In genomic region chr2:170715062-170715931, GRCh38 we compare ENCODE assay signal across 1 cellular context.
A peak's percentile ranks its signal among the peaks of the same experiment; 100 is the strongest.
TF ChIP-seq lines count a peak whose summit lies in the region.

Gene SP5 (plus strand): TSS chr2:170715337. CDS start chr2:170715513, 176 bp downstream.

TF ChIP-seq in HepG2, 621 proteins besides CTCF, POLR2A, EP300 and RAD21 (continued from another document and continues in another):
- TF ChIP-seq, protein P1, sequence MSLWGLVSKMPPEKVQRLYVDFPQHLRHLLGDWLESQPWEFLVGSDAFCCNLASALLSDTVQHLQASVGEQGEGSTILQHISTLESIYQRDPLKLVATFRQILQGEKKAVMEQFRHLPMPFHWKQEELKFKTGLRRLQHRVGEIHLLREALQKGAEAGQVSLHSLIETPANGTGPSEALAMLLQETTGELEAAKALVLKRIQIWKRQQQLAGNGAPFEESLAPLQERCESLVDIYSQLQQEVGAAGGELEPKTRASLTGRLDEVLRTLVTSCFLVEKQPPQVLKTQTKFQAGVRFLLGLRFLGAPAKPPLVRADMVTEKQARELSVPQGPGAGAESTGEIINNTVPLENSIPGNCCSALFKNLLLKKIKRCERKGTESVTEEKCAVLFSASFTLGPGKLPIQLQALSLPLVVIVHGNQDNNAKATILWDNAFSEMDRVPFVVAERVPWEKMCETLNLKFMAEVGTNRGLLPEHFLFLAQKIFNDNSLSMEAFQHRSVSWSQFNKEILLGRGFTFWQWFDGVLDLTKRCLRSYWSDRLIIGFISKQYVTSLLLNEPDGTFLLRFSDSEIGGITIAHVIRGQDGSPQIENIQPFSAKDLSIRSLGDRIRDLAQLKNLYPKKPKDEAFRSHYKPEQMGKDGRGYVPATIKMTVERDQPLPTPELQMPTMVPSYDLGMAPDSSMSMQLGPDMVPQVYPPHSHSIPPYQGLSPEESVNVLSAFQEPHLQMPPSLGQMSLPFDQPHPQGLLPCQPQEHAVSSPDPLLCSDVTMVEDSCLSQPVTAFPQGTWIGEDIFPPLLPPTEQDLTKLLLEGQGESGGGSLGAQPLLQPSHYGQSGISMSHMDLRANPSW (CRISPR knock-in tag; IDR thresholded peaks at IDR 0.05; ENCODE audit: borderline replicate concordance) = no peak
- TF ChIP-seq FOXP4 (CRISPR knock-in tag; IDR thresholded peaks at IDR 0.05) (peak; percentile 74), ASH2L (IDR thresholded peaks at IDR 0.05; ENCODE audit: insufficient read length, low read depth, low read length) (peak; percentile 89), AGO2 (optimal IDR thresholded peaks at IDR 0.05; ENCODE audit: low read depth, low read length) (peak; percentile 100), ISX (CRISPR knock-in tag; conservative IDR thresholded peaks at IDR 0.05) (0 out of 2 replicates have a peak, but pooled peaks have one; percentile 84), ZNF891 (CRISPR knock-in tag; IDR thresholded peaks at IDR 0.05) (no peak; the same call in none of the 2 replicates), PHF20 (CRISPR knock-in tag; IDR thresholded peaks at IDR 0.05) (no peak; the same call in 1 of the 2 replicates), HNRNPK (IDR thresholded peaks at IDR 0.05; ENCODE audit: low read depth, low read length, poor library complexity, severe bottlenecking) (peak; percentile 83), TFDP2 (CRISPR knock-in tag; IDR thresholded peaks at IDR 0.05) (peak; percentile 93), ZNF343 (CRISPR knock-in tag; IDR thresholded peaks at IDR 0.05) (peak; percentile 57; the same call in 1 of the 2 replicates), PRDM15 (CRISPR knock-in tag; IDR thresholded peaks at IDR 0.05) (peak; percentile 70; the same call in 1 of the 2 replicates), ZNF790 (CRISPR knock-in tag; IDR thresholded peaks at IDR 0.05; ENCODE audit: borderline replicate concordance) (peak; percentile 80; the same call in 1 of the 2 replicates), ETV5 (CRISPR knock-in tag; IDR thresholded peaks at IDR 0.05; ENCODE audit: borderline replicate concordance) (no peak; the same call in 1 of the 2 replicates), ZNF724P (CRISPR knock-in tag; IDR thresholded peaks at IDR 0.05; ENCODE audit: borderline replicate concordance) (peak; percentile 71; the same call in 1 of the 2 replicates), BRCA1 (CRISPR knock-in tag; IDR thresholded peaks at IDR 0.05) (peak; percentile 68; the same call in 1 of the 2 replicates), NFKBIZ (CRISPR knock-in tag; IDR thresholded peaks at IDR 0.05) (peak; percentile 37; the same call in 1 of the 2 replicates), TMF1 (CRISPR knock-in tag; IDR thresholded peaks at IDR 0.05; ENCODE audit: low read depth) (0 out of 2 replicates have a peak, but pooled peaks have one; percentile 31), PLRG1 (conservative IDR thresholded peaks at IDR 0.05) (no peak), ZSCAN29 (CRISPR knock-in tag; conservative IDR thresholded peaks at IDR 0.05) (peak; percentile 79), SAP130 (CRISPR knock-in tag; IDR thresholded peaks at IDR 0.05; ENCODE audit: low read depth) (peak; percentile 92), WIZ (CRISPR knock-in tag; IDR thresholded peaks at IDR 0.05) (no peak; the same call in 1 of the 2 replicates), ZFP37 (CRISPR knock-in tag; IDR thresholded peaks at IDR 0.05; ENCODE audit: borderline replicate concordance) (no peak), XRCC5 (optimal IDR thresholded peaks at IDR 0.05; ENCODE audit: low read length) (peak; percentile 14), SRF (IDR thresholded peaks at IDR 0.05; ENCODE audit: low read depth, low read length) (no peak), JDP2 (CRISPR knock-in tag; IDR thresholded peaks at IDR 0.05; ENCODE audit: borderline replicate concordance) (peak; percentile 78), ZNF660 (CRISPR knock-in tag; IDR thresholded peaks at IDR 0.05; ENCODE audit: borderline replicate concordance, low read depth) (no peak), RARG (CRISPR knock-in tag; IDR thresholded peaks at IDR 0.05; ENCODE audit: low read depth) (no peak), MTF1 (CRISPR knock-in tag; IDR thresholded peaks at IDR 0.05) (peak; percentile 88), SP4 (CRISPR knock-in tag; IDR thresholded peaks at IDR 0.05) (peak; percentile 76), BATF2 (CRISPR knock-in tag; IDR thresholded peaks at IDR 0.05) (no peak), TBL1XR1 (IDR thresholded peaks at IDR 0.05; ENCODE audit: borderline replicate concordance, low read length, partially characterized antibody) (peak; percentile 71), ARID2 (CRISPR knock-in tag; IDR thresholded peaks at IDR 0.05; ENCODE audit: borderline replicate concordance) (no peak), SMARCE1 (IDR thresholded peaks at IDR 0.05; ENCODE audit: borderline replicate concordance) (no peak), PHF5A (CRISPR knock-in tag; IDR thresholded peaks at IDR 0.05; ENCODE audit: low read depth, unreplicated experiment) (no peak), ZFP1 (CRISPR knock-in tag; IDR thresholded peaks at IDR 0.05) (no peak), ZNF546 (CRISPR knock-in tag; conservative IDR thresholded peaks at IDR 0.05) (peak; percentile 90), JARID2 (CRISPR knock-in tag; IDR thresholded peaks at IDR 0.05; ENCODE audit: insufficient replicate concordance) (no peak), ZNF784 (CRISPR knock-in tag; IDR thresholded peaks at IDR 0.05; ENCODE audit: borderline replicate concordance) (0 out of 2 replicates have a peak, but pooled peaks have one; percentile 80), ZNF160 (CRISPR knock-in tag; IDR thresholded peaks at IDR 0.05) (peak; percentile 85), ZNF501 (CRISPR knock-in tag; IDR thresholded peaks at IDR 0.05) (peak; percentile 67; the same call in 1 of the 2 replicates), ZNF329 (CRISPR knock-in tag; IDR thresholded peaks at IDR 0.05; ENCODE audit: low read depth) (peak; percentile 68; the same call in 1 of the 2 replicates), BRD4 (CRISPR knock-in tag; IDR thresholded peaks at IDR 0.05) (peak; percentile 97), ZC3H4 (CRISPR knock-in tag; IDR thresholded peaks at IDR 0.05; ENCODE audit: borderline replicate concordance) (peak; percentile 94), ZNF468 (CRISPR knock-in tag; IDR thresholded peaks at IDR 0.05) (no peak; the same call in 1 of the 2 replicates), KDM2A (CRISPR knock-in tag; IDR thresholded peaks at IDR 0.05; ENCODE audit: borderline replicate concordance, low read depth) (peak; percentile 78; the same call in 1 of the 2 replicates), ZNF639 (CRISPR knock-in tag; conservative IDR thresholded peaks at IDR 0.05) (no peak; the same call in 1 of the 2 replicates)
- TF ChIP-seq, protein P2, sequence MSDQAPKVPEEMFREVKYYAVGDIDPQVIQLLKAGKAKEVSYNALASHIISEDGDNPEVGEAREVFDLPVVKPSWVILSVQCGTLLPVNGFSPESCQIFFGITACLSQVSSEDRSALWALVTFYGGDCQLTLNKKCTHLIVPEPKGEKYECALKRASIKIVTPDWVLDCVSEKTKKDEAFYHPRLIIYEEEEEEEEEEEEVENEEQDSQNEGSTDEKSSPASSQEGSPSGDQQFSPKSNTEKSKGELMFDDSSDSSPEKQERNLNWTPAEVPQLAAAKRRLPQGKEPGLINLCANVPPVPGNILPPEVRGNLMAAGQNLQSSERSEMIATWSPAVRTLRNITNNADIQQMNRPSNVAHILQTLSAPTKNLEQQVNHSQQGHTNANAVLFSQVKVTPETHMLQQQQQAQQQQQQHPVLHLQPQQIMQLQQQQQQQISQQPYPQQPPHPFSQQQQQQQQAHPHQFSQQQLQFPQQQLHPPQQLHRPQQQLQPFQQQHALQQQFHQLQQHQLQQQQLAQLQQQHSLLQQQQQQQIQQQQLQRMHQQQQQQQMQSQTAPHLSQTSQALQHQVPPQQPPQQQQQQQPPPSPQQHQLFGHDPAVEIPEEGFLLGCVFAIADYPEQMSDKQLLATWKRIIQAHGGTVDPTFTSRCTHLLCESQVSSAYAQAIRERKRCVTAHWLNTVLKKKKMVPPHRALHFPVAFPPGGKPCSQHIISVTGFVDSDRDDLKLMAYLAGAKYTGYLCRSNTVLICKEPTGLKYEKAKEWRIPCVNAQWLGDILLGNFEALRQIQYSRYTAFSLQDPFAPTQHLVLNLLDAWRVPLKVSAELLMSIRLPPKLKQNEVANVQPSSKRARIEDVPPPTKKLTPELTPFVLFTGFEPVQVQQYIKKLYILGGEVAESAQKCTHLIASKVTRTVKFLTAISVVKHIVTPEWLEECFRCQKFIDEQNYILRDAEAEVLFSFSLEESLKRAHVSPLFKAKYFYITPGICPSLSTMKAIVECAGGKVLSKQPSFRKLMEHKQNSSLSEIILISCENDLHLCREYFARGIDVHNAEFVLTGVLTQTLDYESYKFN (CRISPR knock-in tag; conservative IDR thresholded peaks at IDR 0.05) = peak; percentile 90
- TF ChIP-seq, protein P3, sequence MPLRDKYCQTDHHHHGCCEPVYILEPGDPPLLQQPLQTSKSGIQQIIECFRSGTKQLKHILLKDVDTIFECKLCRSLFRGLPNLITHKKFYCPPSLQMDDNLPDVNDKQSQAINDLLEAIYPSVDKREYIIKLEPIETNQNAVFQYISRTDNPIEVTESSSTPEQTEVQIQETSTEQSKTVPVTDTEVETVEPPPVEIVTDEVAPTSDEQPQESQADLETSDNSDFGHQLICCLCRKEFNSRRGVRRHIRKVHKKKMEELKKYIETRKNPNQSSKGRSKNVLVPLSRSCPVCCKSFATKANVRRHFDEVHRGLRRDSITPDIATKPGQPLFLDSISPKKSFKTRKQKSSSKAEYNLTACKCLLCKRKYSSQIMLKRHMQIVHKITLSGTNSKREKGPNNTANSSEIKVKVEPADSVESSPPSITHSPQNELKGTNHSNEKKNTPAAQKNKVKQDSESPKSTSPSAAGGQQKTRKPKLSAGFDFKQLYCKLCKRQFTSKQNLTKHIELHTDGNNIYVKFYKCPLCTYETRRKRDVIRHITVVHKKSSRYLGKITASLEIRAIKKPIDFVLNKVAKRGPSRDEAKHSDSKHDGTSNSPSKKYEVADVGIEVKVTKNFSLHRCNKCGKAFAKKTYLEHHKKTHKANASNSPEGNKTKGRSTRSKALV (CRISPR knock-in tag; IDR thresholded peaks at IDR 0.05) = peak; percentile 90
